Comparison of ENCODE assay signal across 33 cellular contexts in the genomic region with DNA sequence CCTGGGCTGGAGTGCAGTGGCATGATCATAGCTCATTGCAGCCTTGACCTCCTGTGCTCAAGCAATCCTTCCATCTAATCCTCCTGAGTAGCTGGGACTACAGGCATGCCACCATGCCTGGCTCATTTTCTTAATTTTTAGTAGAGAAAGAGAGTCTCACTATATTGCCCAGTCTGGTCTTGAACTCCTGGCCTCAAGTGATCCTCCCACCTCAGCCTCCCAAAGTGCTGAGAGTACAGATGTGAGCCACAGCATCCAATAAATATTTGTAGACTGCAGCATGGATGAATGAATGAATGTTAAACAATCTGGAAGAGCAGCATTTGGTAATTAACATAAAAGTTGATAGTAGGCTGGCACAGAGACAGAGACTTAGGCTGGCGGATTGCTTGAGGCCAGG. TPM values are rescaled to one million over a fixed set of nuclear protein-coding genes. Genes with fewer than 3 reads are reported as not detected.
DNase-seq lines count a peak whose midpoint lies in the region; ATAC-seq, FAIRE-seq and TF ChIP-seq lines count a peak whose summit lies in the region.
"Had no signal": no experiment of that assay in that cellular context is flagged by ENCODE, and none has a peak within 500 bp of the region (broad histone marks: within the 10 kb centered on the region; RNA-seq: fewer than 3 reads in every experiment).

No MANE protein-coding gene starts in this region.

- H3K4me2 ChIP-seq in HepG2 (ENCODE audit: low read depth, low read length) = no peak overlapping the region
- H3K4me2 ChIP-seq: A549, BLaER1 had no signal

- TF ChIP-seq EP300 in HepG2 (IDR thresholded peaks at IDR 0.05; ENCODE audit: low read depth in 2 of 2, low read length in 2 of 2) (no peak), HepG2 (CRISPR knock-in tag; IDR thresholded peaks at IDR 0.05; ENCODE audit: borderline replicate concordance) (no peak), esophagus muscularis mucosa (IDR thresholded peaks at IDR 0.05) (no peak)

- TF ChIP-seq RAD21 in HepG2 (CRISPR knock-in tag; IDR thresholded peaks at IDR 0.05) = no peak

- H3K27ac ChIP-seq in HepG2 (ENCODE audit: extremely low read length, insufficient read depth, low read length) (peak overlapping the region; percentile 52), right lobe of liver (peak overlapping the region in 1 of 3 donors; percentile 65), VCaP (peak overlapping the region; percentile 55; the same call in 1 of the 2 replicates), esophagus muscularis mucosa (replicated peaks in 1 of 4) (no peak overlapping the region), subcutaneous abdominal adipose tissue (ENCODE audit: low read depth, low read length) (peak overlapping the region; percentile 99), pancreas (no peak overlapping the region)
- H3K27ac ChIP-seq: 22Rv1, A549, BLaER1 had no signal

- H3K4me1 ChIP-seq in HepG2 (ENCODE audit: insufficient read depth, low read length) (peaks cover 89% of the 10 kb centered on the region), right lobe of liver (peaks cover 0 to 61% (median 23%) of the 10 kb centered on the region in 4 donors), esophagus muscularis mucosa (no peaks in the 10 kb centered on the region), subcutaneous abdominal adipose tissue (ENCODE audit: control insufficient read depth in 5 of 5, insufficient read depth in 5 of 5, low read length in 5 of 5) (peaks cover 0 to 10% (median 0%) of the 10 kb centered on the region in 5 donors), pancreas (peaks cover 0 to 12% (median 0%) of the 10 kb centered on the region in 3 donors)
- H3K4me1 ChIP-seq: A549, BE2C had no signal

- H3K79me2 ChIP-seq in HepG2 (ENCODE audit: insufficient read depth, low read length) = peaks cover 68% of the 10 kb centered on the region

- H2AFZ ChIP-seq in HepG2 (ENCODE audit: low read length) = no peak overlapping the region

- in situ Hi-C loops in HepG2 (cut with HindIII; ENCODE audit: extremely low pct_ligation_motif_present, low pct_unique_long_range_greater_than_20kb) = no loop called here

- H4K20me1 ChIP-seq in HepG2 (ENCODE audit: insufficient read depth, low read length) = no peaks in the 10 kb centered on the region
- H4K20me1 ChIP-seq: BLaER1 had no signal

- TF ChIP-seq CTCF in HepG2 (CRISPR knock-in tag; IDR thresholded peaks at IDR 0.05) = no peak
- TF ChIP-seq CTCF in right lobe of liver (IDR thresholded peaks at IDR 0.05) = no peak
- no peak for TF ChIP-seq CTCF in VCaP (conservative IDR thresholded peaks at IDR 0.05)
- no peak for TF ChIP-seq CTCF in esophagus muscularis mucosa (IDR thresholded peaks at IDR 0.05)
- TF ChIP-seq CTCF in pancreas (IDR thresholded peaks at IDR 0.05) = no peak

- intact Hi-C loops in HepG2 (cut with micrococcal nuclease; ENCODE audit: unreplicated experiment) = no loop called here
- intact Hi-C loops in right lobe of liver (cut with DNase I) = no loop called here
- intact Hi-C loops in esophagus muscularis mucosa (cut with DNase I) = no loop called here
- intact Hi-C loops in pancreas (cut with DNase I) = no loop called here

- no peak overlapping the region for H3K9ac ChIP-seq in HepG2 (ENCODE audit: insufficient read depth, low read depth, low read length)
- H3K9ac ChIP-seq in subcutaneous abdominal adipose tissue (ENCODE audit: low read length in 5 of 5) = no peak overlapping the region
- H3K9ac ChIP-seq: BLaER1 had no signal

- no peaks in the 10 kb centered on the region for H3K27me3 ChIP-seq in HepG2 (ENCODE audit: control insufficient read depth in 1 of 2, insufficient read depth in 2 of 2, low read length in 2 of 2)
- H3K27me3 ChIP-seq in right lobe of liver = no peaks in the 10 kb centered on the region
- no peaks in the 10 kb centered on the region for H3K27me3 ChIP-seq in esophagus muscularis mucosa
- no peaks in the 10 kb centered on the region for H3K27me3 ChIP-seq in subcutaneous abdominal adipose tissue (ENCODE audit: control insufficient read depth in 5 of 5, insufficient read depth in 4 of 5, low read length in 5 of 5)
- H3K27me3 ChIP-seq in pancreas = no peaks in the 10 kb centered on the region
- H3K27me3 ChIP-seq: BE2C, BLaER1 had no signal

- no TSS peak for BruUV-seq in HepG2 (replicated peaks; lab: Mats Ljungman, UMichigan)

- FAIRE-seq in HepG2 (lab: Jason Lieb, UNC) (no peak), pancreas (lab: Jason Lieb, UNC) (no peak)
- FAIRE-seq: A549, GM12878, GM12892, GM18507 had no signal

- POLR2A ChIA-PET in HepG2 (lab: Yijun Ruan, JAX) = interaction anchor here (0.7 to 8.4 kb wide), 4 partner anchors 11 to 131 kb away, joined by 4 to 121 read pairs (median 24); partner anchors contain the start of genes KLB, LIAS and RPL9

- DNase-seq in HepG2 (ENCODE audit: low spot score) = no peak
- DNase-seq in right lobe of liver = no peak
- DNase-seq in esophagus muscularis mucosa (ENCODE audit: extremely low spot score) = peak; percentile 29
- no peak for DNase-seq in pancreas
- no peak for DNase-seq in NCI-H226
- DNase-seq: ACHN; BE2C; C1 segment of cervical spinal cord; CD4-positive, alpha-beta memory T cell; CD4-positive, CD25-positive, alpha-beta regulatory T cell; CD8-positive, alpha-beta memory T cell; COR-L47; DMS 273 treated with DMSO at 0.1 percent for 48 hours; DMS153; DMS53; DMS79; DND-41; EL; GDM1 had no signal

- H3K36me3 ChIP-seq in HepG2 (replicated peaks in 1 of 2; ENCODE audit: control insufficient read depth in 1 of 2, insufficient read depth in 2 of 2, low read length in 2 of 2) (peaks cover 1 to 9% of the 10 kb centered on the region in 2 experiments; a peak in 2 of 5 replicates), right lobe of liver (no peaks in the 10 kb centered on the region), esophagus muscularis mucosa (no peaks in the 10 kb centered on the region), subcutaneous abdominal adipose tissue (ENCODE audit: control insufficient read depth in 5 of 5, insufficient read depth in 5 of 5, low read length in 5 of 5) (no peaks in the 10 kb centered on the region), pancreas (no peaks in the 10 kb centered on the region)
- H3K36me3 ChIP-seq: BE2C, BLaER1 had no signal

- CTCF ChIA-PET in HepG2 (lab: Yijun Ruan, JAX; ENCODE audit: low intra/inter-chr PET ratio, low total read pairs) = no interaction called here

- no peak overlapping the region for H3K4me3 ChIP-seq in HepG2 (replicated peaks in 1 of 3; ENCODE audit: insufficient read depth in 1 of 3, low read depth in 2 of 3, low read length in 3 of 3)
- H3K4me3 ChIP-seq in right lobe of liver = no peak overlapping the region
- no peak overlapping the region for H3K4me3 ChIP-seq in esophagus muscularis mucosa
- H3K4me3 ChIP-seq in subcutaneous abdominal adipose tissue (ENCODE audit: low read depth in 1 of 5, low read length in 5 of 5) = no peak overlapping the region
- H3K4me3 ChIP-seq in pancreas = no peak overlapping the region
- H3K4me3 ChIP-seq: A549, BLaER1, GM12878 had no signal

- H3K9me3 ChIP-seq in HepG2 (ENCODE audit: low read length) (no peaks in the 10 kb centered on the region), right lobe of liver (no peaks in the 10 kb centered on the region), esophagus muscularis mucosa (no peaks in the 10 kb centered on the region), subcutaneous abdominal adipose tissue (ENCODE audit: control insufficient read depth in 5 of 5, low read length in 5 of 5) (no peaks in the 10 kb centered on the region), pancreas (no peaks in the 10 kb centered on the region)
- H3K9me3 ChIP-seq: A549, BE2C, BLaER1 had no signal

- ATAC-seq in HepG2 (no peak), right lobe of liver (no peak), GM21381 (IDR thresholded peaks at IDR 0.05; ENCODE audit: unreplicated experiment) (no peak), pancreas (no peak)
- ATAC-seq: A549, GM12878 had no signal

- WGBS in HepG2 (ENCODE audit: low lambda C conversion rate) = 89% methylated on average over 1 of the region's 1 CpG
- 69% methylated on average over 1 of the region's 1 CpG for WGBS in right lobe of liver (ENCODE audit: insufficient coverage, low coverage, low lambda C conversion rate, missing lambda C conversion rate)
- WGBS in esophagus muscularis mucosa = 94% methylated on average over 1 of the region's 1 CpG
- WGBS in pancreas, 2 donors = 83 to 100% methylated on average over 1 of the region's 1 CpG

- TF ChIP-seq POLR2A in HepG2 (IDR thresholded peaks at IDR 0.05; ENCODE audit: insufficient read depth in 1 of 2, low read depth in 2 of 2, low read length in 2 of 2) (no peak), right lobe of liver (IDR thresholded peaks at IDR 0.05) (no peak), esophagus muscularis mucosa (IDR thresholded peaks at IDR 0.05; ENCODE audit: low read depth) (no peak)

RNA-seq across cellular contexts. Expression of gene KLB, which starts 20.0 kb away (rescaled TPM):
- total RNA-seq in HepG2 (2016; rRNA removed; fragmentation: Illumina TruSeq; extraction: Trizol) (41.9 and 82.0 TPM in 2 replicates), right lobe of liver (10 to 100 TPM; 12.3 to 54.5 (median 17.5) TPM), esophagus muscularis mucosa (under 1 TPM in 1 of 4 donors, not detected in 3; under 0.01 TPM), pancreas (1 to 10 TPM; 1.2 to 4.6 (median 2.7) TPM)
- 4.8 and 6.1 TPM in 2 replicates for total RNA-seq in HepG2 (2016; cell fraction: cytosol; rRNA removed; fragmentation: Illumina TruSeq; extraction: Trizol; ENCODE audit: low read depth)
- total RNA-seq in HepG2 (2016; cell fraction: insoluble cytoplasmic fraction; rRNA removed; fragmentation: Illumina TruSeq; extraction: Trizol) = 38.0 and 82.0 TPM in 2 replicates
- 12.2 and 15.5 TPM in 2 replicates for total RNA-seq in HepG2 (2016; cell fraction: membrane; rRNA removed; fragmentation: Illumina TruSeq; extraction: Trizol)
- total RNA-seq in HepG2 (2016; cell fraction: nucleus; rRNA removed; fragmentation: Illumina TruSeq; extraction: Trizol) = 91.7 and 106 TPM in 2 replicates
- polyA plus RNA-seq in HepG2 (2011; rRNA removed) (22.6 and 25.3 TPM in 2 replicates), pancreas (1 to 10 TPM in 1 of 2 donors, under 1 TPM in 1; 0.94 to 1.1 TPM)
- polyA plus RNA-seq in HepG2 (2011; cell fraction: cytosol; rRNA removed) = 14.6 and 18.2 TPM in 2 replicates
- polyA plus RNA-seq in HepG2 (2011; cell fraction: nucleus; rRNA removed) = 12.6 and 12.7 TPM in 2 replicates
- polyA plus RNA-seq in HepG2 (2012) = 28.3 and 43.2 TPM in 2 replicates
- polyA plus RNA-seq in HepG2 (2016; cell fraction: cytosol; fragmentation: Illumina TruSeq; extraction: Trizol; ENCODE audit: low read depth) = 2.7 and 3.0 TPM in 2 replicates
- 26.6 and 27.9 TPM in 2 replicates for polyA plus RNA-seq in HepG2 (2016; cell fraction: insoluble cytoplasmic fraction; fragmentation: Illumina TruSeq; extraction: Trizol; ENCODE audit: low read depth)
- 5.6 and 7.1 TPM in 2 replicates for polyA plus RNA-seq in HepG2 (2016; cell fraction: membrane; fragmentation: Illumina TruSeq; extraction: Trizol; ENCODE audit: low read depth)
- polyA plus RNA-seq in HepG2 (2016; cell fraction: nucleus; fragmentation: Illumina TruSeq; extraction: Trizol; ENCODE audit: insufficient read depth, low read depth) = 95.1 and 96.3 TPM in 2 replicates
- 0.02 and 40.4 TPM in 2 replicates for polyA minus RNA-seq in HepG2 (2011; rRNA and poly(A)+ RNA removed; ENCODE audit: low replicate concordance)
- polyA minus RNA-seq in HepG2 (2011; cell fraction: cytosol; rRNA and poly(A)+ RNA removed) = 25.4 and 30.9 TPM in 2 replicates
- polyA minus RNA-seq in HepG2 (2011; cell fraction: nucleus; rRNA and poly(A)+ RNA removed) = 19.8 and 25.6 TPM in 2 replicates
- total RNA-seq: A172; CD4-positive, alpha-beta memory T cell; CD4-positive, CD25-positive, alpha-beta regulatory T cell; CD8-positive, alpha-beta memory T cell; Daoy; G401 had no signal
- polyA plus RNA-seq: AG04450; CD14-positive monocyte; CD8-positive, alpha-beta memory T cell had no signal

RNA-seq across cellular contexts. Expression of gene RPL9, which starts 32.0 kb away (rescaled TPM):
- total RNA-seq in HepG2 (2016; rRNA removed; fragmentation: Illumina TruSeq; extraction: Trizol) (2,148 and 2,808 TPM in 2 replicates), right lobe of liver (1,000 to 10,000 TPM in 2 of 6 experiments, 100 to 1,000 TPM in 4; 353 to 1,546 (median 454) TPM), esophagus muscularis mucosa (1,000 to 10,000 TPM; 1,962 to 6,543 (median 3,653) TPM), pancreas (1,000 to 10,000 TPM in 5 of 6 donors, 100 to 1,000 TPM in 1; 952 to 1,393 (median 1,175) TPM)
- total RNA-seq in HepG2 (2016; cell fraction: cytosol; rRNA removed; fragmentation: Illumina TruSeq; extraction: Trizol; ENCODE audit: low read depth) = 2,980 and 3,556 TPM in 2 replicates
- total RNA-seq in HepG2 (2016; cell fraction: insoluble cytoplasmic fraction; rRNA removed; fragmentation: Illumina TruSeq; extraction: Trizol) = 2,243 and 2,719 TPM in 2 replicates
- 4,819 and 5,825 TPM in 2 replicates for total RNA-seq in HepG2 (2016; cell fraction: membrane; rRNA removed; fragmentation: Illumina TruSeq; extraction: Trizol)
- total RNA-seq in HepG2 (2016; cell fraction: nucleus; rRNA removed; fragmentation: Illumina TruSeq; extraction: Trizol) = 939 and 947 TPM in 2 replicates
- polyA plus RNA-seq in HepG2 (2011; rRNA removed) (849 and 993 TPM in 2 replicates), pancreas (1,000 to 10,000 TPM; 1,500 to 2,346 TPM)
- 1,096 and 1,918 TPM in 2 replicates for polyA plus RNA-seq in HepG2 (2011; cell fraction: cytosol; rRNA removed)
- 226 and 300 TPM in 2 replicates for polyA plus RNA-seq in HepG2 (2011; cell fraction: nucleus; rRNA removed)
- polyA plus RNA-seq in HepG2 (2012) = 2,363 and 2,846 TPM in 2 replicates
- polyA plus RNA-seq in HepG2 (2016; cell fraction: cytosol; fragmentation: Illumina TruSeq; extraction: Trizol; ENCODE audit: low read depth) = 1,711 and 1,965 TPM in 2 replicates
- 1,418 and 1,522 TPM in 2 replicates for polyA plus RNA-seq in HepG2 (2016; cell fraction: insoluble cytoplasmic fraction; fragmentation: Illumina TruSeq; extraction: Trizol; ENCODE audit: low read depth)
- polyA plus RNA-seq in HepG2 (2016; cell fraction: membrane; fragmentation: Illumina TruSeq; extraction: Trizol; ENCODE audit: low read depth) = 2,738 and 2,765 TPM in 2 replicates
- polyA plus RNA-seq in HepG2 (2016; cell fraction: nucleus; fragmentation: Illumina TruSeq; extraction: Trizol; ENCODE audit: insufficient read depth, low read depth) = 819 and 843 TPM in 2 replicates
- 55.2 and 89.0 TPM in 2 replicates for polyA minus RNA-seq in HepG2 (2011; rRNA and poly(A)+ RNA removed; ENCODE audit: low replicate concordance)
- polyA minus RNA-seq in HepG2 (2011; cell fraction: cytosol; rRNA and poly(A)+ RNA removed) = 458 and 550 TPM in 2 replicates
- polyA minus RNA-seq in HepG2 (2011; cell fraction: nucleus; rRNA and poly(A)+ RNA removed) = 350 and 404 TPM in 2 replicates

RNA-seq across cellular contexts. Expression of gene LIAS, which starts 32.1 kb away (rescaled TPM):
- total RNA-seq in HepG2 (2016; rRNA removed; fragmentation: Illumina TruSeq; extraction: Trizol) (16.6 and 18.3 TPM in 2 replicates), right lobe of liver (10 to 100 TPM in 4 of 6 experiments, 1 to 10 TPM in 2; 7.0 to 20.4 (median 13.1) TPM), esophagus muscularis mucosa (10 to 100 TPM in 2 of 4 donors, 1 to 10 TPM in 2; 8.5 to 11.6 (median 9.7) TPM), pancreas (10 to 100 TPM in 2 of 6 donors, 1 to 10 TPM in 4; 5.9 to 13.1 (median 8.5) TPM)
- 5.2 and 5.6 TPM in 2 replicates for total RNA-seq in HepG2 (2016; cell fraction: cytosol; rRNA removed; fragmentation: Illumina TruSeq; extraction: Trizol; ENCODE audit: low read depth)
- total RNA-seq in HepG2 (2016; cell fraction: insoluble cytoplasmic fraction; rRNA removed; fragmentation: Illumina TruSeq; extraction: Trizol) = 15.0 and 16.2 TPM in 2 replicates
- 8.9 and 9.9 TPM in 2 replicates for total RNA-seq in HepG2 (2016; cell fraction: membrane; rRNA removed; fragmentation: Illumina TruSeq; extraction: Trizol)
- total RNA-seq in HepG2 (2016; cell fraction: nucleus; rRNA removed; fragmentation: Illumina TruSeq; extraction: Trizol) = 14.3 and 14.8 TPM in 2 replicates
- polyA plus RNA-seq in HepG2 (2011; rRNA removed) (11.4 and 16.0 TPM in 2 replicates), pancreas (10 to 100 TPM; 11.4 to 18.1 TPM)
- polyA plus RNA-seq in HepG2 (2011; cell fraction: cytosol; rRNA removed) = 7.9 and 8.2 TPM in 2 replicates
- 5.6 and 9.5 TPM in 2 replicates for polyA plus RNA-seq in HepG2 (2011; cell fraction: nucleus; rRNA removed)
- polyA plus RNA-seq in HepG2 (2012) = 12.1 and 15.8 TPM in 2 replicates
- 4.1 and 4.2 TPM in 2 replicates for polyA plus RNA-seq in HepG2 (2016; cell fraction: cytosol; fragmentation: Illumina TruSeq; extraction: Trizol; ENCODE audit: low read depth)
- polyA plus RNA-seq in HepG2 (2016; cell fraction: insoluble cytoplasmic fraction; fragmentation: Illumina TruSeq; extraction: Trizol; ENCODE audit: low read depth) = 19.8 and 20.7 TPM in 2 replicates
- 7.1 and 7.2 TPM in 2 replicates for polyA plus RNA-seq in HepG2 (2016; cell fraction: membrane; fragmentation: Illumina TruSeq; extraction: Trizol; ENCODE audit: low read depth)
- 29.7 and 30.7 TPM in 2 replicates for polyA plus RNA-seq in HepG2 (2016; cell fraction: nucleus; fragmentation: Illumina TruSeq; extraction: Trizol; ENCODE audit: insufficient read depth, low read depth)
- polyA minus RNA-seq in HepG2 (2011; rRNA and poly(A)+ RNA removed; ENCODE audit: low replicate concordance) = 1.7 and 4.9 TPM in 2 replicates
- 4.3 and 5.0 TPM in 2 replicates for polyA minus RNA-seq in HepG2 (2011; cell fraction: cytosol; rRNA and poly(A)+ RNA removed)
- polyA minus RNA-seq in HepG2 (2011; cell fraction: nucleus; rRNA and poly(A)+ RNA removed) = 13.9 and 19.6 TPM in 2 replicates

Comparison
In these comparisons a context has a peak if more than half of its experiments do, and no peak if none do; other contexts are left out.
1. H3K27ac ChIP-seq: peak in HepG2 (single experiment), VCaP (single experiment) and subcutaneous abdominal adipose tissue (single experiment); none in esophagus muscularis mucosa (0 of 4) and pancreas (0 of 4).